In genomic region chr15:75815811-75816719, GRCh38 we compare ENCODE assay signal across 29 cellular contexts. TPM values are rescaled to one million over a fixed set of nuclear protein-coding genes. Genes with fewer than 3 reads are reported as not detected.
DNase-seq lines count a peak whose midpoint lies in the region; ATAC-seq and TF ChIP-seq lines count a peak whose summit lies in the region.
"Had no signal": no experiment of that assay in that cellular context is flagged by ENCODE, and none has a peak within 500 bp of the region (broad histone marks: within the 10 kb centered on the region; RNA-seq: fewer than 3 reads in every experiment).

No MANE protein-coding gene starts in this region.

- intact Hi-C loops in activated CD4-positive, alpha-beta T cell treated with anti-CD3 and anti-CD28 coated beads, Interleukin-2, amount 10 ng/mL, durations not matched to agents 24 days and 14 days (cut with micrococcal nuclease) = loop anchor here (2.0 to 10.0 kb wide), 2 partner anchors 21 to 329 kb away; no protein-coding TSS in a partner anchor

- H3K36me3 ChIP-seq in HEK293 (ENCODE audit: control insufficient read depth in 2 of 2, insufficient read depth in 1 of 2, low read length in 2 of 2) = no peaks in the 10 kb centered on the region
- H3K36me3 ChIP-seq: adrenal gland, BLaER1 had no signal

- H3K4me3 Mint-ChIP-seq in activated CD4-positive, alpha-beta T cell treated with anti-CD3 and anti-CD28 coated beads, Interleukin-2, amount 10 ng/mL, durations not matched to agents 24 days and 14 days = peak overlapping the region; percentile 21
- no peak overlapping the region for H3K4me3 Mint-ChIP-seq in activated T-helper 17 cell treated with anti-CD3 and anti-CD28 coated beads, Interleukin-2, amount 50 U/mL, for 72 hours
- H3K4me3 Mint-ChIP-seq: endodermal cell had no signal

- H3K9me3 Mint-ChIP-seq in activated CD4-positive, alpha-beta T cell treated with anti-CD3 and anti-CD28 coated beads, Interleukin-2, amount 10 ng/mL, durations not matched to agents 24 days and 14 days = no peaks in the 10 kb centered on the region
- H3K9me3 Mint-ChIP-seq in activated T-helper 17 cell treated with anti-CD3 and anti-CD28 coated beads, Interleukin-2, amount 50 U/mL, for 72 hours = no peaks in the 10 kb centered on the region

- DNase-seq in activated CD4-positive, alpha-beta T cell treated with anti-CD3 and anti-CD28 coated beads, Interleukin-2, amount 10 ng/mL, durations not matched to agents 24 days and 14 days = no peak
- no peak for DNase-seq in activated CD4-positive, alpha-beta T cell treated with anti-CD3 and anti-CD28 coated beads for 4 hours
- DNase-seq in islet precursor cell = peak; percentile 81
- no peak for DNase-seq in middle frontal gyrus (ENCODE audit: extremely low spot score, low spot score)
- no peak for DNase-seq in GM20000 (ENCODE audit: low spot score)
- DNase-seq: activated CD4-positive, CD25-positive, alpha-beta regulatory T cell treated with anti-CD3 and anti-CD28 coated beads, Interleukin-2, amount 50 U/mL, for 72 hours; activated effector memory CD4-positive, alpha-beta T cell treated with Interleukin-2 at 50 U/mL for 16 hours; adrenal gland; Caco-2; cortex of kidney; DMS79 treated with DMSO at 0.1 percent for 48 hours; endodermal cell; glutamatergic neuron; GOT3; midbrain; NCI-H1417; NCI-H2081 treated with DMSO at 0.1 percent for 48 hours; NCI-H446; posterior cingulate gyrus; RPMI8226; stimulated activated CD4-positive, alpha-beta T cell treated with anti-CD3 and anti-CD28 coated beads, Interleukin-15, amount 100 ng/mL, for 24 hours; stimulated activated CD8-positive, alpha-beta memory T cell treated with anti-CD3 and anti-CD28 coated beads, Interleukin-4, amount 100 ng/mL, for 48 hours had no signal

- peaks cover 18% of the 10 kb centered on the region for H3K4me1 Mint-ChIP-seq in activated CD4-positive, alpha-beta T cell treated with anti-CD3 and anti-CD28 coated beads, Interleukin-2, amount 10 ng/mL, durations not matched to agents 24 days and 14 days
- H3K4me1 Mint-ChIP-seq in activated T-helper 17 cell treated with anti-CD3 and anti-CD28 coated beads, Interleukin-2, amount 50 U/mL, for 72 hours = peaks cover 11% of the 10 kb centered on the region
- H3K4me1 Mint-ChIP-seq: endodermal cell had no signal

- TF ChIP-seq CTCF in HEK293 (tag by site-specific recombination; IDR thresholded peaks at IDR 0.05) = no peak
- no peak for TF ChIP-seq CTCF in GM20000 (IDR thresholded peaks at IDR 0.05; ENCODE audit: extremely low read depth, missing control alignments)

- CTCF ChIA-PET in HEK293 (lab: Yijun Ruan, JAX) = interaction anchor here (0.6 to 3.2 kb wide), 9 partner anchors 14 to 323 kb away, joined by 3 to 22 read pairs (median 3); no protein-coding TSS in a partner anchor

- H3K27ac Mint-ChIP-seq in activated CD4-positive, alpha-beta T cell treated with anti-CD3 and anti-CD28 coated beads, Interleukin-2, amount 10 ng/mL, durations not matched to agents 24 days and 14 days = no peak overlapping the region
- peak overlapping the region; percentile 2 for H3K27ac Mint-ChIP-seq in activated T-helper 17 cell treated with anti-CD3 and anti-CD28 coated beads, Interleukin-2, amount 50 U/mL, for 72 hours
- H3K27ac Mint-ChIP-seq: endodermal cell had no signal

- H3K27ac ChIP-seq in HEK293 (ENCODE audit: extremely low read depth, low read depth, low read length) = no peak overlapping the region
- H3K27ac ChIP-seq: adrenal gland, BLaER1, HL-60 had no signal

- no peaks in the 10 kb centered on the region for H3K9me3 ChIP-seq in HEK293 (ENCODE audit: control insufficient read depth, insufficient read depth, low read depth, low read length)
- H3K9me3 ChIP-seq: adrenal gland, BLaER1, Caco-2 had no signal

- ATAC-seq in activated T-helper 17 cell treated with anti-CD3 and anti-CD28 coated beads, Interleukin-2, amount 50 U/mL, for 72 hours (replicated peaks) = peak; percentile 61
- ATAC-seq in GM18502 (IDR thresholded peaks at IDR 0.05; ENCODE audit: poor library complexity, unreplicated experiment) = no peak
- ATAC-seq: left lobe of liver, sciatic nerve had no signal

- H3K27me3 Mint-ChIP-seq in activated CD4-positive, alpha-beta T cell treated with anti-CD3 and anti-CD28 coated beads, Interleukin-2, amount 10 ng/mL, durations not matched to agents 24 days and 14 days = peaks cover 2% of the 10 kb centered on the region
- H3K27me3 Mint-ChIP-seq in activated T-helper 17 cell treated with anti-CD3 and anti-CD28 coated beads, Interleukin-2, amount 50 U/mL, for 72 hours = no peaks in the 10 kb centered on the region

- no peaks in the 10 kb centered on the region for H3K36me3 Mint-ChIP-seq in activated CD4-positive, alpha-beta T cell treated with anti-CD3 and anti-CD28 coated beads, Interleukin-2, amount 10 ng/mL, durations not matched to agents 24 days and 14 days (ENCODE audit: low read depth)
- no peaks in the 10 kb centered on the region for H3K36me3 Mint-ChIP-seq in activated T-helper 17 cell treated with anti-CD3 and anti-CD28 coated beads, Interleukin-2, amount 50 U/mL, for 72 hours (ENCODE audit: low read depth)

- H3K4me3 ChIP-seq in HEK293 (ENCODE audit: low read depth, low read length) = no peak overlapping the region
- H3K4me3 ChIP-seq: BLaER1 had no signal

- no peaks in the 10 kb centered on the region for H3K4me1 ChIP-seq in HEK293 (ENCODE audit: control insufficient read depth, insufficient read depth, low read length)
- H3K4me1 ChIP-seq: adrenal gland, Caco-2 had no signal

- POLR2A ChIA-PET in HEK293 (lab: Yijun Ruan, JAX) = no interaction called here

TF ChIP-seq in HEK293, 187 proteins besides CTCF, POLR2A, EP300 and RAD21:
- peak; percentile 88 for TF ChIP-seq ZNF23 (tag by site-specific recombination; IDR thresholded peaks at IDR 0.05; ENCODE audit: borderline replicate concordance)
- TF ChIP-seq, protein P1, sequence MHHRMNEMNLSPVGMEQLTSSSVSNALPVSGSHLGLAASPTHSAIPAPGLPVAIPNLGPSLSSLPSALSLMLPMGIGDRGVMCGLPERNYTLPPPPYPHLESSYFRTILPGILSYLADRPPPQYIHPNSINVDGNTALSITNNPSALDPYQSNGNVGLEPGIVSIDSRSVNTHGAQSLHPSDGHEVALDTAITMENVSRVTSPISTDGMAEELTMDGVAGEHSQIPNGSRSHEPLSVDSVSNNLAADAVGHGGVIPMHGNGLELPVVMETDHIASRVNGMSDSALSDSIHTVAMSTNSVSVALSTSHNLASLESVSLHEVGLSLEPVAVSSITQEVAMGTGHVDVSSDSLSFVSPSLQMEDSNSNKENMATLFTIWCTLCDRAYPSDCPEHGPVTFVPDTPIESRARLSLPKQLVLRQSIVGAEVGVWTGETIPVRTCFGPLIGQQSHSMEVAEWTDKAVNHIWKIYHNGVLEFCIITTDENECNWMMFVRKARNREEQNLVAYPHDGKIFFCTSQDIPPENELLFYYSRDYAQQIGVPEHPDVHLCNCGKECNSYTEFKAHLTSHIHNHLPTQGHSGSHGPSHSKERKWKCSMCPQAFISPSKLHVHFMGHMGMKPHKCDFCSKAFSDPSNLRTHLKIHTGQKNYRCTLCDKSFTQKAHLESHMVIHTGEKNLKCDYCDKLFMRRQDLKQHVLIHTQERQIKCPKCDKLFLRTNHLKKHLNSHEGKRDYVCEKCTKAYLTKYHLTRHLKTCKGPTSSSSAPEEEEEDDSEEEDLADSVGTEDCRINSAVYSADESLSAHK (tag by site-specific recombination; IDR thresholded peaks at IDR 0.05) = no peak
- no peak for TF ChIP-seq ZNF580 (tag by site-specific recombination; IDR thresholded peaks at IDR 0.05)
- TF ChIP-seq ZBTB17 (tag by site-specific recombination; IDR thresholded peaks at IDR 0.05) = peak; percentile 49; the same call in 1 of the 2 replicates
- TF ChIP-seq, protein P2, sequence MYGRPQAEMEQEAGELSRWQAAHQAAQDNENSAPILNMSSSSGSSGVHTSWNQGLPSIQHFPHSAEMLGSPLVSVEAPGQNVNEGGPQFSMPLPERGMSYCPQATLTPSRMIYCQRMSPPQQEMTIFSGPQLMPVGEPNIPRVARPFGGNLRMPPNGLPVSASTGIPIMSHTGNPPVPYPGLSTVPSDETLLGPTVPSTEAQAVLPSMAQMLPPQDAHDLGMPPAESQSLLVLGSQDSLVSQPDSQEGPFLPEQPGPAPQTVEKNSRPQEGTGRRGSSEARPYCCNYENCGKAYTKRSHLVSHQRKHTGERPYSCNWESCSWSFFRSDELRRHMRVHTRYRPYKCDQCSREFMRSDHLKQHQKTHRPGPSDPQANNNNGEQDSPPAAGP (tag by site-specific recombination; IDR thresholded peaks at IDR 0.05) = no peak
- no peak for TF ChIP-seq ZNF558 (tag by site-specific recombination; IDR thresholded peaks at IDR 0.05)

RNA-seq across cellular contexts. Expression of gene UBE2Q2, which starts 27.2 kb away (rescaled TPM):
- 17.0 and 17.1 TPM in 2 replicates for total RNA-seq in activated CD4-positive, alpha-beta T cell treated with anti-CD3 and anti-CD28 coated beads, Interleukin-2, amount 10 ng/mL, durations not matched to agents 24 days and 14 days
- 10 to 100 TPM; 17.0 to 26.1 TPM for total RNA-seq in activated T-helper 17 cell treated with anti-CD3 and anti-CD28 coated beads, Interleukin-2, amount 50 U/mL, for 72 hours
